8 cellular contexts compared by ENCODE assay signal in genomic region chr1:78004719-78005346, GRCh38. TPM values are rescaled to one million over a fixed set of nuclear protein-coding genes. Genes with fewer than 3 reads are reported as not detected.
DNase-seq lines count a peak whose midpoint lies in the region; ATAC-seq, FAIRE-seq and TF ChIP-seq lines count a peak whose summit lies in the region.

Gene DNAJB4, plus strand, starts transcription at chr1:78004939. Its CDS starts 172 bp downstream, at chr1:78005111.

- DNase-seq in GM12892 (ENCODE audit: insufficient read length) (peak; percentile 34), NCI-H2081 treated with DMSO at 0.1 percent for 48 hours (lab: John Stamatoyannopoulos, UW) (peak; percentile 71), coronary artery (ENCODE audit: low spot score) (no peak), kidney tubule cell (ENCODE audit: low spot score) (peak; percentile 97), NCI-H146 treated with DMSO at 0.1 percent for 48 hours (lab: John Stamatoyannopoulos, UW; ENCODE audit: unreplicated experiment) (no peak)
- DNase-seq in stimulated activated CD4-positive, alpha-beta T cell treated with anti-CD3 and anti-CD28 coated beads, Interleukin-1b, Interleukin-23, amount 100 ng/mL, for 24 hours (ENCODE audit: low read depth in 4 of 4, low spot score in 1 of 4), result peak; percentile 21 to 34 (median 26)

- ATAC-seq in HG02759 (IDR thresholded peaks at IDR 0.05; ENCODE audit: unreplicated experiment), result peak; percentile 99

- no peak for TF ChIP-seq POLR2A in GM12892 (IDR thresholded peaks at IDR 0.05; ENCODE audit: low read depth, low read length)

- FAIRE-seq in GM12892 (lab: Jason Lieb, UNC), result peak; percentile 95

- H3K27ac ChIP-seq in VCaP (peak within 1 kb of the TSS; percentile 60), coronary artery (peak within 1 kb of the TSS; percentile 88 to 89)

- TF ChIP-seq CTCF in VCaP (conservative IDR thresholded peaks at IDR 0.05) (no peak), coronary artery (IDR thresholded peaks at IDR 0.05) (no peak)

- peak within 1 kb of the TSS; percentile 74 for H3K4me3 ChIP-seq in coronary artery

RNA-seq across cellular contexts. Expression of gene DNAJB4, which starts in this region (rescaled TPM):
- 5.1 TPM for polyA plus RNA-seq in GM12892 (2012; ENCODE audit: missing spikeins)

Comparison
In these comparisons a context has a peak if more than half of its experiments do, and no peak if none do; other contexts are left out.
1. DNase-seq: peak in GM12892 (single experiment), NCI-H2081 treated with DMSO at 0.1 percent for 48 hours (single experiment), kidney tubule cell (single experiment) and stimulated activated CD4-positive, alpha-beta T cell treated with anti-CD3 and anti-CD28 coated beads, Interleukin-1b, Interleukin-23, amount 100 ng/mL, for 24 hours (4 of 4); none in coronary artery (single experiment) and NCI-H146 treated with DMSO at 0.1 percent for 48 hours (single experiment).